18 cellular contexts compared by ENCODE assay signal in genomic region chr1:231065510-231066241, GRCh38.
"Had no signal": no experiment of that assay in that cellular context is flagged by ENCODE, and none has a peak within 500 bp of the region (broad histone marks: within the 10 kb centered on the region; RNA-seq: fewer than 3 reads in every experiment).

No MANE protein-coding gene starts in this region.

- H3K27me3 ChIP-seq: thyroid gland had no signal

- H2AFZ ChIP-seq: parathyroid adenoma had no signal

- ATAC-seq: activated T-cell treated with anti-CD3 and anti-CD28 coated beads, Interleukin-2, amount 50 U/mL, for 4 hours; natural killer cell; SK-N-SH treated with all-trans-retinoic acid at 6 μM for 48 hours; T-cell had no signal

- H3K36me3 ChIP-seq: neutrophil, thyroid gland had no signal

- H3K9ac ChIP-seq: parathyroid adenoma had no signal

- FAIRE-seq: frontal cortex had no signal

- H3K4me1 ChIP-seq: parathyroid adenoma, thyroid gland had no signal

- H3K79me2 ChIP-seq: parathyroid adenoma had no signal

- H3K27ac ChIP-seq: neutrophil, parathyroid adenoma, thyroid gland, VCaP had no signal

- H3K4me3 ChIP-seq: thyroid gland had no signal

- DNase-seq: activated CD4-positive, alpha-beta T cell treated with anti-CD3 and anti-CD28 coated beads, Interleukin-2, amount 50 U/mL, for 1 hour; activated CD4-positive, CD25-positive, alpha-beta regulatory T cell treated with anti-CD3 and anti-CD28 coated beads, Interleukin-2, amount 50 U/mL, for 72 hours; activated CD8-positive, alpha-beta memory T cell treated with anti-CD3 and anti-CD28 coated beads, Interleukin-2, amount 50 U/mL, for 4 hours; activated T-cell treated with anti-CD3 and anti-CD28 coated beads, Interleukin-2, amount 50 U/mL, for 4 hours; effector memory CD4-positive, alpha-beta T cell; head of caudate nucleus; immature natural killer cell; kidney glomerular epithelial cell; natural killer cell; stimulated activated CD8-positive, alpha-beta memory T cell treated with anti-CD3 and anti-CD28 coated beads, Interleukin-4, amount 100 ng/mL, for 48 hours; stimulated activated naive CD4-positive, alpha-beta T cell; T-cell; thyroid gland had no signal

- H3K9me3 ChIP-seq: neutrophil, thyroid gland had no signal
